8 cellular contexts compared by ENCODE assay signal in the genomic region with DNA sequence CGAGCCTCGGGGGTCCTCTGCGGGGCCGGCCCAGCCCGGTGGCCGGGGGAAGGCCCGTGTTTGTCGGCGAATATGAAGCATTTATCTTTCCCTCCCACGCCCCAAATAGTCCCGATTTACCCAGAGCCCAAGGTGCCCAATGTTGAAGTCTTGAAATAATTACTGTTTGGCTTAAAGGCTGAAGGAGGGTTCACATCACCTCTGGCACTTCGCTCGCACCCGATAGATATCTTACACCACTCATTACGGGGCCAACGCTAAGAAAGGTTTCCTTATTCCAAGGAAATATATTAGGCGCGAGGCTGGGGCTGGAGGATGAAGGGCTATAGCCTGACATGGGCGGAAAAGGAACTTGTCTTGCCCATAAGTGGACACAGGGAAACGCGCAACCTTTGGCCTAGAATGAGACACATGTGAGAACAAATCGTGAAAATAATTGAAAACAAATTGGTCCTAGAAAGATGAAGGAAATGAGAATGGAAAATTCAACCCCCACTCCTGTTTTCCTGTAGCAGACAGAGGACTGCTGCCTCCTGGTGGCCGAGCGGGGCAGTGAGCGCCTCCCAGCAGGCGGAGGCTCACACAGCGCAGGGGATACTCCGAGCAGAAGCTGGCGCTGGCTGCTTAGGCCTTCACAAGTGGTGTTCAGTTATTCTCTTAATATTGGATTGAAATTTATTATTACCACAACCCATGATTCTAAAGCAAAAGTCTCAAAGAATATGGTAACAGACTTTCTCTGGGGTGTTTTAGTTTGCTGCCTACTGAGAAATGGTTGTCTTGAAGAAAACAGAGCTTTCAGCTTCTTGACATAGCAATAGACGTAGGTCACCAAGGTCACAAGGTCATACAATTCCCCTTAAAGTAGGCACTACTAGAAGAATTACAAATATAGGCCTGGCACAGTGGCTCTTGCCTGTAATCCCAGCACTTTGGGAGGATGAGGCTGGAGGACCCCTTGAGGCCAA. TPM values are rescaled to one million over a fixed set of nuclear protein-coding genes. Genes with fewer than 3 reads are reported as not detected.
DNase-seq lines count a peak whose midpoint lies in the region; ATAC-seq and FAIRE-seq lines count a peak whose summit lies in the region.

No MANE protein-coding gene starts in this region.

- peaks cover 4 to 9% (median 5%) of the 10 kb centered on the region in 4 donors for H3K4me1 Mint-ChIP-seq in naive thymus-derived CD8-positive, alpha-beta T cell
- peaks cover 6% of the 10 kb centered on the region for H3K4me1 Mint-ChIP-seq in stimulated activated effector memory CD8-positive, alpha-beta T cell treated with anti-CD3 and anti-CD28 coated beads, Interleukin-12 subunit alpha, Interleukin-12 subunit beta, amount 100 ng/mL, for 72 hours

- peaks cover 11% of the 10 kb centered on the region; the same call in 1 of the 2 replicates for H3K27me3 ChIP-seq in ACC112 (ENCODE audit: insufficient read depth, low read length)

- no peak for FAIRE-seq in RCC 7860 (lab: Jason Lieb, UNC)

- no peaks in the 10 kb centered on the region for H3K4me1 ChIP-seq in ACC112 (ENCODE audit: control insufficient read depth, insufficient read depth, low read length, unreplicated experiment)

- POLR2A ChIA-PET in naive thymus-derived CD8-positive, alpha-beta T cell (lab: Charles Lee) = interaction anchor here (0.8 to 2.2 kb wide), 3 partner anchors 37 to 64 kb away, joined by 3 to 6 read pairs (median 4); partner anchors contain the start of genes GALT and SIGMAR1

- no peaks in the 10 kb centered on the region for H3K79me2 ChIP-seq in ACC112 (ENCODE audit: control insufficient read depth, insufficient read depth, low read length, unreplicated experiment)

- peaks cover 0 to 14% (median 6%) of the 10 kb centered on the region in 5 donors for H3K27me3 Mint-ChIP-seq in naive thymus-derived CD8-positive, alpha-beta T cell

- peak overlapping the region in 3 of 10 donors; percentile 41 to 74 (median 66) for H3K27ac Mint-ChIP-seq in naive thymus-derived CD8-positive, alpha-beta T cell
- H3K27ac Mint-ChIP-seq in stimulated activated effector memory CD8-positive, alpha-beta T cell treated with anti-CD3 and anti-CD28 coated beads, Interleukin-12 subunit alpha, Interleukin-12 subunit beta, amount 100 ng/mL, for 72 hours = no peak overlapping the region

- H2AFZ ChIP-seq in ACC112 (ENCODE audit: low read length, unreplicated experiment) = peak overlapping the region; percentile 54

- no peaks in the 10 kb centered on the region for H3K36me3 Mint-ChIP-seq in naive thymus-derived CD8-positive, alpha-beta T cell
- H3K36me3 Mint-ChIP-seq in stimulated activated effector memory CD8-positive, alpha-beta T cell treated with anti-CD3 and anti-CD28 coated beads, Interleukin-12 subunit alpha, Interleukin-12 subunit beta, amount 100 ng/mL, for 72 hours = no peaks in the 10 kb centered on the region

- H3K36me3 ChIP-seq in ACC112 (ENCODE audit: insufficient read depth, low read length) = no peaks in the 10 kb centered on the region

- peak overlapping the region; percentile 70 for H3K4me3 ChIP-seq in ACC112 (ENCODE audit: low read depth, low read length)

- H3K9me3 Mint-ChIP-seq in naive thymus-derived CD8-positive, alpha-beta T cell = no peaks in the 10 kb centered on the region
- no peaks in the 10 kb centered on the region for H3K9me3 Mint-ChIP-seq in stimulated activated effector memory CD8-positive, alpha-beta T cell treated with anti-CD3 and anti-CD28 coated beads, Interleukin-12 subunit alpha, Interleukin-12 subunit beta, amount 100 ng/mL, for 72 hours

- ATAC-seq in GM18867 (IDR thresholded peaks at IDR 0.05; ENCODE audit: unreplicated experiment) = peak; percentile 68
- peak; percentile 78 to 80 for ATAC-seq in naive thymus-derived CD8-positive, alpha-beta T cell
- ATAC-seq in stimulated activated effector memory CD8-positive, alpha-beta T cell treated with anti-CD3 and anti-CD28 coated beads, Interleukin-12 subunit alpha, Interleukin-12 subunit beta, amount 100 ng/mL, for 72 hours = peak; percentile 83

- peak overlapping the region; percentile 56 to 88 (median 84) for H3K4me3 Mint-ChIP-seq in naive thymus-derived CD8-positive, alpha-beta T cell
- peak overlapping the region; percentile 68 for H3K4me3 Mint-ChIP-seq in stimulated activated effector memory CD8-positive, alpha-beta T cell treated with anti-CD3 and anti-CD28 coated beads, Interleukin-12 subunit alpha, Interleukin-12 subunit beta, amount 100 ng/mL, for 72 hours

- peak; percentile 74 for DNase-seq in HuH-7 (ENCODE audit: low spot score)
- peak; percentile 14 for DNase-seq in RCC 7860 (ENCODE audit: low spot score)
- peak; percentile 70 for DNase-seq in activated T-helper 9 cell treated with anti-CD3 and anti-CD28 coated beads, Interleukin-2, amount 50 U/mL, for 16 hours (ENCODE audit: low read depth)
- DNase-seq in fibroblast of peridontal ligament (ENCODE audit: extremely low read depth) = peak; percentile 92
- DNase-seq in naive thymus-derived CD8-positive, alpha-beta T cell = peak; percentile 60 to 85 (median 74)
- DNase-seq in stimulated activated effector memory CD8-positive, alpha-beta T cell treated with anti-CD3 and anti-CD28 coated beads, Interleukin-12 subunit alpha, Interleukin-12 subunit beta, amount 100 ng/mL, for 72 hours (ENCODE audit: low spot score in 2 of 2) = peak; percentile 75 to 86

- H3K27ac ChIP-seq in ACC112 (ENCODE audit: low read depth, low read length) = no peak overlapping the region

RNA-seq across cellular contexts. Expression of gene CCL21, which starts 7.9 kb away (rescaled TPM):
- total RNA-seq in naive thymus-derived CD8-positive, alpha-beta T cell = not detected
- polyA plus RNA-seq in naive thymus-derived CD8-positive, alpha-beta T cell = not detected

RNA-seq across cellular contexts. Expression of gene CCL19, which starts 11.0 kb away (rescaled TPM):
- not detected for total RNA-seq in naive thymus-derived CD8-positive, alpha-beta T cell
- polyA plus RNA-seq in naive thymus-derived CD8-positive, alpha-beta T cell = not detected

RNA-seq across cellular contexts. Expression of gene CCL27, which starts 39.6 kb away (rescaled TPM):
- total RNA-seq in naive thymus-derived CD8-positive, alpha-beta T cell = not detected
- not detected for polyA plus RNA-seq in naive thymus-derived CD8-positive, alpha-beta T cell

RNA-seq across cellular contexts. Expression of gene IL11RA, which starts 50.1 kb away (rescaled TPM):
- total RNA-seq in naive thymus-derived CD8-positive, alpha-beta T cell = 100 to 1,000 TPM; 135 to 144 TPM
- 1 to 10 TPM; 5.1 to 7.7 (median 6.1) TPM for polyA plus RNA-seq in naive thymus-derived CD8-positive, alpha-beta T cell

RNA-seq across cellular contexts. Expression of gene GALT, which starts 55.6 kb away (rescaled TPM):
- total RNA-seq in naive thymus-derived CD8-positive, alpha-beta T cell = 100 to 1,000 TPM; 170 to 181 TPM
- polyA plus RNA-seq in naive thymus-derived CD8-positive, alpha-beta T cell = 10 to 100 TPM; 38.2 to 46.7 (median 42.0) TPM

Comparison
In these comparisons a context has a peak if more than half of its experiments do, and no peak if none do; other contexts are left out.
1. DNase-seq: peak in every context shown above with its lines; median percentile 92 in fibroblast of peridontal ligament; 80 in stimulated activated effector memory CD8-positive, alpha-beta T cell treated with anti-CD3 and anti-CD28 coated beads, Interleukin-12 subunit alpha, Interleukin-12 subunit beta, amount 100 ng/mL, for 72 hours; 74 in naive thymus-derived CD8-positive, alpha-beta T cell; 74 in HuH-7; 70 in activated T-helper 9 cell treated with anti-CD3 and anti-CD28 coated beads, Interleukin-2, amount 50 U/mL, for 16 hours; 14 in RCC 7860.